28 cellular contexts compared by ENCODE assay signal in the genomic region with DNA sequence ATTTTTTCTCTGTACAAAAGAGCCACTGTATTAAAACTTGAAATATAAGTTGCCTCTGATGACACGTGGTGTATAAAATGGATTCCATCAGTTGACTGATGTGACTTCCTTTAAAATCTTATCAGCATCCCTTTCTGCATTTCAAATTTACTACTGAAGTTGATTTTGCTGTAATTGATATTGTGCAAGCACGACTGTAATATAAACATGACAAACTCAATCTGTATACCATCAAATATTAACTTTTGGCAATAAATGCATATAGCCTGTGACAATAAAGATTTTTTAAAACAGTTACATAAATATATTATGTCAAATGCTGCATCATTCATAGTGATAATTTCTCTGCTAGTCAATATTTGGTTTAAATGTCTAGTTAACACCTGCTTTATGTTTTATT.
"Had no signal": no experiment of that assay in that cellular context is flagged by ENCODE, and none has a peak within 500 bp of the region (broad histone marks: within the 10 kb centered on the region; RNA-seq: fewer than 3 reads in every experiment).

No MANE protein-coding gene starts in this region.

- H3K27me3 Mint-ChIP-seq: type B pancreatic cell had no signal

- FAIRE-seq: keratinocyte had no signal

- H3K27ac Mint-ChIP-seq: natural killer cell treated with Interleukin-12 subunit alpha and Interleukin-12 subunit beta and Interleukin-15 and Interleukin-18, amount 100 ng/mL, for 72 hours; stimulated activated effector memory CD8-positive, alpha-beta T cell treated with anti-CD3 and anti-CD28 coated beads, Interleukin-12 subunit alpha, Interleukin-12 subunit beta, amount 100 ng/mL, for 72 hours; stimulated activated naive CD8-positive, alpha-beta T cell treated with anti-CD3 and anti-CD28 coated beads, Interleukin-15, Interleukin-2, amounts not matched to agents 100 ng/mL and 50 ng/mL, for 24 hours; type B pancreatic cell had no signal

- H3K4me1 ChIP-seq: prostate gland, suprapubic skin, tibial artery, uterus had no signal

- H3K4me2 ChIP-seq: hepatocyte had no signal

- H3K4me1 Mint-ChIP-seq: naive B cell; stimulated activated effector memory CD8-positive, alpha-beta T cell treated with anti-CD3 and anti-CD28 coated beads, Interleukin-12 subunit alpha, Interleukin-12 subunit beta, amount 100 ng/mL, for 72 hours had no signal

- DNase-seq: heart right ventricle; kidney glomerular epithelial cell; left cardiac atrium; left lung; lower lobe of right lung; mammary epithelial cell; mesenchymal stem cell; naive B cell; ovary; posterior cingulate gyrus; retina; right cardiac atrium; spleen; stimulated activated CD4-positive, alpha-beta T cell treated with anti-CD3 and anti-CD28 coated beads, Interleukin-4, amount 100 ng/mL, for 24 hours; stimulated activated naive CD4-positive, alpha-beta T cell; tibial artery; uterus had no signal

- H3K27ac ChIP-seq: heart right ventricle, hepatocyte, left lung, lower lobe of right lung, ovary, prostate gland, skin epidermis, spleen, suprapubic skin, thoracic aorta, tibial artery, uterus had no signal

- ATAC-seq: heart right ventricle; left cardiac atrium; left lung; lower lobe of right lung; natural killer cell treated with Interleukin-12 subunit alpha and Interleukin-12 subunit beta and Interleukin-15 and Interleukin-18, amount 100 ng/mL, for 72 hours; right cardiac atrium; sciatic nerve; stimulated activated effector memory CD8-positive, alpha-beta T cell treated with anti-CD3 and anti-CD28 coated beads, Interleukin-12 subunit alpha, Interleukin-12 subunit beta, amount 100 ng/mL, for 72 hours had no signal

- H3K9me3 ChIP-seq: left lung, lower lobe of right lung, ovary, prostate gland, spleen, suprapubic skin, thoracic aorta, tibial artery, uterus had no signal

- H3K9me3 Mint-ChIP-seq: natural killer cell treated with Interleukin-12 subunit alpha and Interleukin-12 subunit beta and Interleukin-15 and Interleukin-18, amount 100 ng/mL, for 72 hours; stimulated activated effector memory CD8-positive, alpha-beta T cell treated with anti-CD3 and anti-CD28 coated beads, Interleukin-12 subunit alpha, Interleukin-12 subunit beta, amount 100 ng/mL, for 72 hours; stimulated activated naive CD8-positive, alpha-beta T cell treated with anti-CD3 and anti-CD28 coated beads, Interleukin-15, Interleukin-2, amounts not matched to agents 100 ng/mL and 50 ng/mL, for 24 hours; type B pancreatic cell had no signal

- H2AFZ ChIP-seq: hepatocyte had no signal

- H3K27me3 ChIP-seq: heart right ventricle, hepatocyte, left lung, ovary, spleen, suprapubic skin, tibial artery, uterus had no signal

- H3K4me3 ChIP-seq: heart right ventricle, hepatocyte, left lung, lower lobe of right lung, ovary, prostate gland, skin epidermis, spleen, suprapubic skin, thoracic aorta, tibial artery, uterus had no signal

- H3K4me3 Mint-ChIP-seq: naive B cell; natural killer cell treated with Interleukin-12 subunit alpha and Interleukin-12 subunit beta and Interleukin-15 and Interleukin-18, amount 100 ng/mL, for 72 hours; stimulated activated effector memory CD8-positive, alpha-beta T cell treated with anti-CD3 and anti-CD28 coated beads, Interleukin-12 subunit alpha, Interleukin-12 subunit beta, amount 100 ng/mL, for 72 hours; stimulated activated naive CD8-positive, alpha-beta T cell treated with anti-CD3 and anti-CD28 coated beads, Interleukin-15, Interleukin-2, amounts not matched to agents 100 ng/mL and 50 ng/mL, for 24 hours; type B pancreatic cell had no signal

- H3K36me3 ChIP-seq: ovary, prostate gland, suprapubic skin, thoracic aorta, tibial artery, uterus had no signal

- H3K36me3 Mint-ChIP-seq: naive B cell; natural killer cell treated with Interleukin-12 subunit alpha and Interleukin-12 subunit beta and Interleukin-15 and Interleukin-18, amount 100 ng/mL, for 72 hours; stimulated activated effector memory CD8-positive, alpha-beta T cell treated with anti-CD3 and anti-CD28 coated beads, Interleukin-12 subunit alpha, Interleukin-12 subunit beta, amount 100 ng/mL, for 72 hours; type B pancreatic cell had no signal
